In genomic region chr3:159316706-159317105, GRCh38 we compare ENCODE assay signal across 5 cellular contexts.
DNase-seq lines count a peak whose midpoint lies in the region; ATAC-seq, FAIRE-seq and TF ChIP-seq lines count a peak whose summit lies in the region.
"Not testable (repeated sequence)": the region's sequence is repeated elsewhere in the genome, so short reads cannot be mapped to it uniquely, and the experiment has no call there.

No MANE protein-coding gene starts in this region.

- 5% methylated on average over 3 of the region's 3 CpGs for WGBS in HepG2 (ENCODE audit: low lambda C conversion rate)

- in situ Hi-C loops in HepG2 (cut with HindIII; ENCODE audit: extremely low pct_ligation_motif_present, low pct_unique_long_range_greater_than_20kb), result not testable (repeated sequence)

- not testable (repeated sequence) for TF ChIP-seq RAD21 in HepG2 (CRISPR knock-in tag; IDR thresholded peaks at IDR 0.05)

- not testable (repeated sequence) for TF ChIP-seq CTCF in bronchial epithelial cell (IDR thresholded peaks at IDR 0.05; ENCODE audit: insufficient read depth, low read length, severe bottlenecking); epithelial cell of esophagus (IDR thresholded peaks at IDR 0.05; ENCODE audit: insufficient read depth, low read depth, low read length, missing control alignments); foreskin keratinocyte (conservative IDR thresholded peaks at IDR 0.05); HepG2 (CRISPR knock-in tag; IDR thresholded peaks at IDR 0.05)

- not testable (repeated sequence) for TF ChIP-seq EP300 in HepG2 (IDR thresholded peaks at IDR 0.05; ENCODE audit: low read depth in 2 of 2, low read length in 2 of 2); HepG2 (CRISPR knock-in tag; IDR thresholded peaks at IDR 0.05; ENCODE audit: borderline replicate concordance)

- not testable (repeated sequence) for H2AFZ ChIP-seq in HepG2 (ENCODE audit: low read length)

- not testable (repeated sequence) for H3K36me3 ChIP-seq in bronchial epithelial cell (ENCODE audit: control insufficient read depth, insufficient read depth, low read length); HepG2 (replicated peaks in 1 of 2; ENCODE audit: control insufficient read depth in 1 of 2, insufficient read depth in 2 of 2, low read length in 2 of 2)

- not testable (repeated sequence) for H4K20me1 ChIP-seq in HepG2 (ENCODE audit: insufficient read depth, low read length)

- BruUV-seq in HepG2 (replicated peaks; lab: Mats Ljungman, UMichigan), result not testable (repeated sequence)

- not testable (repeated sequence) for H3K4me2 ChIP-seq in HepG2 (ENCODE audit: low read depth, low read length)

- not testable (repeated sequence) for H3K4me3 ChIP-seq in bronchial epithelial cell (ENCODE audit: low read depth, low read length); epithelial cell of esophagus (ENCODE audit: low read length); HepG2 (replicated peaks in 1 of 3; ENCODE audit: insufficient read depth in 1 of 3, low read depth in 2 of 3, low read length in 3 of 3)

- H3K27ac ChIP-seq in epithelial cell of prostate, result peak overlapping the region; percentile 1
- not testable (repeated sequence) for H3K27ac ChIP-seq in foreskin keratinocyte; HepG2 (ENCODE audit: extremely low read length, insufficient read depth, low read length)

- intact Hi-C loops in HepG2 (cut with micrococcal nuclease; ENCODE audit: unreplicated experiment), result not testable (repeated sequence)

- DNase-seq in bronchial epithelial cell (ENCODE audit: low read depth) (peak; percentile 57), epithelial cell of esophagus (ENCODE audit: low read depth) (peak; percentile 54), foreskin keratinocyte (peak; percentile 5 to 48)
- DNase-seq in epithelial cell of prostate (ENCODE audit: low read depth, low spot score); HepG2 (ENCODE audit: low spot score): not testable (repeated sequence)

- not testable (repeated sequence) for H3K27me3 ChIP-seq in bronchial epithelial cell (ENCODE audit: control insufficient read depth, insufficient read depth, low read length); HepG2 (ENCODE audit: control insufficient read depth in 1 of 2, insufficient read depth in 2 of 2, low read length in 2 of 2)
- H3K27me3 ChIP-seq in foreskin keratinocyte, result peaks cover 22% of the 10 kb centered on the region

- not testable (repeated sequence) for H3K9ac ChIP-seq in HepG2 (ENCODE audit: insufficient read depth, low read depth, low read length)

- TF ChIP-seq POLR2A in HepG2 (IDR thresholded peaks at IDR 0.05; ENCODE audit: insufficient read depth in 1 of 2, low read depth in 2 of 2, low read length in 2 of 2), result not testable (repeated sequence)

- H3K9me3 ChIP-seq in HepG2 (ENCODE audit: low read length), result not testable (repeated sequence)

- FAIRE-seq in bronchial epithelial cell (lab: Jason Lieb, UNC); HepG2 (lab: Jason Lieb, UNC): not testable (repeated sequence)

- not testable (repeated sequence) for H3K79me2 ChIP-seq in HepG2 (ENCODE audit: insufficient read depth, low read length)

- H3K4me1 ChIP-seq in foreskin keratinocyte; HepG2 (ENCODE audit: insufficient read depth, low read length): not testable (repeated sequence)

- not testable (repeated sequence) for ATAC-seq in foreskin keratinocyte, HepG2

- CTCF ChIA-PET in HepG2 (lab: Yijun Ruan, JAX; ENCODE audit: low intra/inter-chr PET ratio, low total read pairs), result not testable (repeated sequence)

- POLR2A ChIA-PET in HepG2 (lab: Yijun Ruan, JAX), result not testable (repeated sequence)

TF ChIP-seq in HepG2, 621 proteins besides CTCF, POLR2A, EP300 and RAD21:
- 0 out of 2 replicates have a peak, but pooled peaks have one; percentile 10 for TF ChIP-seq CREB1 (IDR thresholded peaks at IDR 0.05)
- TF ChIP-seq CREB1 (CRISPR knock-in tag; IDR thresholded peaks at IDR 0.05), result not testable (repeated sequence)
